8 cellular contexts compared by ENCODE assay signal in genomic region chr15:99252326-99252725, GRCh38. TPM values are rescaled to one million over a fixed set of nuclear protein-coding genes. Genes with fewer than 3 reads are reported as not detected.
DNase-seq lines count a peak whose midpoint lies in the region; FAIRE-seq and TF ChIP-seq lines count a peak whose summit lies in the region.

No MANE protein-coding gene starts in this region.

- FAIRE-seq in endothelial cell of umbilical vein (lab: Jason Lieb, UNC): no peak
- FAIRE-seq in RCC 7860 (lab: Jason Lieb, UNC): no peak

- no peaks in the 10 kb centered on the region for H3K9me1 ChIP-seq in endothelial cell of umbilical vein (replicated peaks; ENCODE audit: control insufficient read depth, extremely low read depth, insufficient read depth, low read length)

- H3K9ac ChIP-seq in endothelial cell of umbilical vein (replicated peaks; ENCODE audit: extremely low read depth, insufficient read depth, low read length): peak overlapping the region; percentile 69

- dilution Hi-C loops in endothelial cell of umbilical vein (cut with MboI; ENCODE audit: extremely low pct_ligation_motif_present, low sequenced_read_pairs): no loop called here

- TF ChIP-seq POLR2A in endothelial cell of umbilical vein (IDR thresholded peaks at IDR 0.05; ENCODE audit: low read depth, low read length): no peak

- H2AFZ ChIP-seq in endothelial cell of umbilical vein (ENCODE audit: low read depth, low read length): no peak overlapping the region

- H3K27me3 ChIP-seq in endothelial cell of umbilical vein (ENCODE audit: control insufficient read depth in 2 of 2, insufficient read depth in 2 of 2, low read length in 2 of 2): no peaks in the 10 kb centered on the region

- no peaks in the 10 kb centered on the region for H4K20me1 ChIP-seq in endothelial cell of umbilical vein (replicated peaks; ENCODE audit: control insufficient read depth, extremely low read depth, insufficient read depth, low read length)

- peak overlapping the region; percentile 76 for H3K4me2 ChIP-seq in endothelial cell of umbilical vein (ENCODE audit: insufficient read depth, low read length)

- DNase-seq in G401 (ENCODE audit: low spot score) (peak; percentile 53), NCI-H526 treated with DMSO at 0.1 percent for 48 hours (lab: John Stamatoyannopoulos, UW) (peak; percentile 34), endothelial cell of umbilical vein (ENCODE audit: low read depth, low spot score) (no peak), pons (ENCODE audit: low spot score) (peak; percentile 6), NCI-H2107 (lab: John Stamatoyannopoulos, UW) (no peak), NCI-H1048 (lab: John Stamatoyannopoulos, UW) (no peak), RCC 7860 (ENCODE audit: low spot score) (no peak), DMS53 treated with DMSO at 0.1 percent for 48 hours (lab: John Stamatoyannopoulos, UW; ENCODE audit: unreplicated experiment) (no peak)

- no peak overlapping the region for H3K27ac ChIP-seq in endothelial cell of umbilical vein (ENCODE audit: insufficient read depth, low read depth, low read length)

- CTCF ChIA-PET in endothelial cell of umbilical vein (lab: Charles Lee): interaction anchor here (1.0 to 3.0 kb wide), 6 partner anchors 19 to 452 kb away, joined by 4 to 16 read pairs (median 6); partner anchors contain the start of gene SYNM

- BruUV-seq in endothelial cell of umbilical vein (replicated peaks; lab: Mats Ljungman, UMichigan): no TSS peak

- H3K9me3 ChIP-seq in endothelial cell of umbilical vein (replicated peaks; ENCODE audit: control insufficient read depth, insufficient read depth, low read length): no peaks in the 10 kb centered on the region

- intact Hi-C loops in endothelial cell of umbilical vein (cut with micrococcal nuclease): no loop called here

- H3K36me3 ChIP-seq in endothelial cell of umbilical vein (ENCODE audit: control insufficient read depth in 2 of 2, extremely low read depth in 1 of 2, insufficient read depth in 2 of 2, low read length in 2 of 2): no peaks in the 10 kb centered on the region

- peaks cover 30% of the 10 kb centered on the region for H3K4me1 ChIP-seq in endothelial cell of umbilical vein (ENCODE audit: control insufficient read depth, extremely low read depth, insufficient read depth, low read length)

- in situ Hi-C loops in G401 (cut with HindIII; ENCODE audit: low sequenced_read_pairs): no loop called here

- peak overlapping the region in 1 of 3 experiments; percentile 74 for H3K4me3 ChIP-seq in endothelial cell of umbilical vein (replicated peaks in 1 of 3; ENCODE audit: insufficient read depth in 1 of 3, low read depth in 1 of 3, low read length in 3 of 3)

- no peak for TF ChIP-seq CTCF in endothelial cell of umbilical vein (IDR thresholded peaks at IDR 0.05; ENCODE audit: extremely low read depth in 1 of 2, insufficient read depth in 1 of 2, low read depth in 1 of 2, low read length in 2 of 2)

- H3K79me2 ChIP-seq in endothelial cell of umbilical vein (ENCODE audit: control insufficient read depth, insufficient read depth, low read length): peaks cover 17% of the 10 kb centered on the region

- POLR2A ChIA-PET in endothelial cell of umbilical vein (lab: Charles Lee): no interaction called here

TF ChIP-seq in endothelial cell of umbilical vein, 7 proteins besides CTCF, POLR2A, EP300 and RAD21:
- TF ChIP-seq FOS (IDR thresholded peaks at IDR 0.05; ENCODE audit: borderline replicate concordance, insufficient read depth, low read length): no peak

RNA-seq across cellular contexts. Expression of gene LRRC28, which starts 1.0 kb away (rescaled TPM):
- 31.8 and 67.0 TPM in 2 replicates for total RNA-seq in G401 (2014; rRNA removed; shearing (Covaris generic))
- 19.6 and 22.4 TPM in 2 replicates for total RNA-seq in endothelial cell of umbilical vein
- 26.7 and 27.8 TPM in 2 replicates for polyA plus RNA-seq in endothelial cell of umbilical vein
- 26.0 TPM in 2 replicates for polyA plus RNA-seq in endothelial cell of umbilical vein (2011; cell fraction: cytosol; rRNA removed)
- 22.9 and 23.9 TPM in 2 replicates for polyA plus RNA-seq in endothelial cell of umbilical vein (2011; cell fraction: nucleus; rRNA removed)
- polyA plus RNA-seq in endothelial cell of umbilical vein (2012): 17.3 and 21.0 TPM in 2 replicates
- polyA minus RNA-seq in endothelial cell of umbilical vein: 46.6 and 47.2 TPM in 2 replicates
- polyA minus RNA-seq in endothelial cell of umbilical vein (2011; cell fraction: cytosol; rRNA and poly(A)+ RNA removed): 2.6 TPM
- polyA minus RNA-seq in endothelial cell of umbilical vein (2011; cell fraction: nucleus; rRNA and poly(A)+ RNA removed): 57.0 and 84.0 TPM in 2 replicates

RNA-seq across cellular contexts. Expression of gene TTC23, which starts 2.9 kb away (rescaled TPM):
- total RNA-seq in G401 (2014; rRNA removed; shearing (Covaris generic)): 22.6 and 31.5 TPM in 2 replicates
- total RNA-seq in endothelial cell of umbilical vein: 18.6 and 27.3 TPM in 2 replicates
- polyA plus RNA-seq in endothelial cell of umbilical vein: 3.0 and 4.1 TPM in 2 replicates
- polyA plus RNA-seq in endothelial cell of umbilical vein (2011; cell fraction: cytosol; rRNA removed): 3.6 and 4.5 TPM in 2 replicates
- polyA plus RNA-seq in endothelial cell of umbilical vein (2011; cell fraction: nucleus; rRNA removed): 10.1 and 10.9 TPM in 2 replicates
- 15.8 and 18.0 TPM in 2 replicates for polyA plus RNA-seq in endothelial cell of umbilical vein (2012)
- 6.5 and 7.0 TPM in 2 replicates for polyA minus RNA-seq in endothelial cell of umbilical vein
- 4.0 TPM for polyA minus RNA-seq in endothelial cell of umbilical vein (2011; cell fraction: cytosol; rRNA and poly(A)+ RNA removed)
- polyA minus RNA-seq in endothelial cell of umbilical vein (2011; cell fraction: nucleus; rRNA and poly(A)+ RNA removed): 16.3 and 22.2 TPM in 2 replicates

Comparison
In these comparisons a context has a peak if more than half of its experiments do, and no peak if none do; other contexts are left out.
1. DNase-seq: peak in G401 (single experiment), NCI-H526 treated with DMSO at 0.1 percent for 48 hours (single experiment) and pons (single experiment); none in endothelial cell of umbilical vein (single experiment), NCI-H2107 (single experiment), NCI-H1048 (single experiment), RCC 7860 (single experiment) and DMS53 treated with DMSO at 0.1 percent for 48 hours (single experiment).